In genomic region chr17:58391302-58391984, GRCh38 we compare ENCODE assay signal across 10 cellular contexts. TPM values are rescaled to one million over a fixed set of nuclear protein-coding genes. Genes with fewer than 3 reads are reported as not detected.
DNase-seq lines count a peak whose midpoint lies in the region; ATAC-seq, FAIRE-seq and TF ChIP-seq lines count a peak whose summit lies in the region.
"Had no signal": no experiment of that assay in that cellular context is flagged by ENCODE, and none has a peak within 500 bp of the region (broad histone marks: within the 10 kb centered on the region; RNA-seq: fewer than 3 reads in every experiment).

No MANE protein-coding gene starts in this region.

- FAIRE-seq in urothelium cell line (lab: Jason Lieb, UNC) = peak; percentile 97

- H3K9me3 ChIP-seq in Peyer's patch = no peaks in the 10 kb centered on the region

- intact Hi-C loops in Right ventricle myocardium superior (cut with DNase I) (no loop called here), cardiac septum (cut with DNase I) (no loop called here)

- ATAC-seq in Right ventricle myocardium superior (ENCODE audit: poor library complexity) = peak; percentile 60
- no peak for ATAC-seq in GM18505 (IDR thresholded peaks at IDR 0.05; ENCODE audit: unreplicated experiment)

- no peak overlapping the region for H3K4me3 ChIP-seq in Peyer's patch
- H3K4me3 ChIP-seq in fibroblast of the aortic adventitia (ENCODE audit: low read depth, low read length) = no peak overlapping the region

- DNase-seq in Right ventricle myocardium superior (peak; percentile 41), cardiac septum (ENCODE audit: low spot score) (no peak), Peyer's patch (peak in 2 of 3 donors; percentile 80 to 92), fibroblast of the aortic adventitia (ENCODE audit: low read depth) (peak; percentile 25), urothelium cell line (ENCODE audit: low spot score) (peak; percentile 91), globus pallidus (ENCODE audit: low spot score) (no peak)
- no peak for DNase-seq in activated naive CD4-positive, alpha-beta T cell treated with Interleukin-2 at 50 U/mL for 16 hours
- DNase-seq: activated naive CD8-positive, alpha-beta T cell treated with anti-CD3 and anti-CD28 coated beads, Interleukin-2, amount 10 ng/mL, durations not matched to agents 7 days and 5 days; stimulated activated CD8-positive, alpha-beta memory T cell treated with anti-CD3 and anti-CD28 coated beads, Interleukin-4, amount 100 ng/mL, for 48 hours had no signal

- no peaks in the 10 kb centered on the region for H3K27me3 ChIP-seq in Peyer's patch

- H3K4me1 ChIP-seq in Peyer's patch = peaks cover 0 to 49% (median 1%) of the 10 kb centered on the region in 4 donors

- no peaks in the 10 kb centered on the region for H3K36me3 ChIP-seq in Peyer's patch

- no peak for TF ChIP-seq CTCF in Peyer's patch (IDR thresholded peaks at IDR 0.05)
- no peak for TF ChIP-seq CTCF in fibroblast of the aortic adventitia (IDR thresholded peaks at IDR 0.05; ENCODE audit: insufficient read depth, low read length)

- H3K27ac ChIP-seq in Peyer's patch = peak overlapping the region in 2 of 4 donors; percentile 37 to 48

- TF ChIP-seq POLR2A in Peyer's patch (IDR thresholded peaks at IDR 0.05) = peak in 1 of 2 donors; percentile 55
- no peak for TF ChIP-seq POLR2A in GM18505 (IDR thresholded peaks at IDR 0.05; ENCODE audit: borderline replicate concordance, extremely low read depth, insufficient read depth, insufficient read length)

RNA-seq across cellular contexts. Expression of gene RNF43, which starts 25.9 kb away (rescaled TPM):
- total RNA-seq in Right ventricle myocardium superior = 3.8 TPM
- 1.6 TPM for total RNA-seq in cardiac septum
- total RNA-seq in Peyer's patch = 100 to 1,000 TPM in 2 of 4 donors, 10 to 100 TPM in 2; 46.9 to 104 (median 85.4) TPM
- total RNA-seq in fibroblast of the aortic adventitia (ENCODE audit: low replicate concordance) = under 0.01 and 0.49 TPM in 2 replicates

RNA-seq across cellular contexts. Expression of gene SUPT4H1, which starts 39.4 kb away (rescaled TPM):
- total RNA-seq in Right ventricle myocardium superior (59.2 TPM), cardiac septum (49.4 TPM), Peyer's patch (10 to 100 TPM; 31.9 to 56.1 (median 47.9) TPM), fibroblast of the aortic adventitia (ENCODE audit: low replicate concordance) (18.2 and 34.9 TPM in 2 replicates)

Comparison
In these comparisons a context has a peak if more than half of its experiments do, and no peak if none do; other contexts are left out.
1. DNase-seq: peak in Right ventricle myocardium superior (single experiment), Peyer's patch (2 of 3), fibroblast of the aortic adventitia (single experiment) and urothelium cell line (single experiment); none in cardiac septum (single experiment), activated naive CD4-positive, alpha-beta T cell treated with Interleukin-2 at 50 U/mL for 16 hours (single experiment) and globus pallidus (single experiment).